1 cellular context compared by ENCODE assay signal in the genomic region with DNA sequence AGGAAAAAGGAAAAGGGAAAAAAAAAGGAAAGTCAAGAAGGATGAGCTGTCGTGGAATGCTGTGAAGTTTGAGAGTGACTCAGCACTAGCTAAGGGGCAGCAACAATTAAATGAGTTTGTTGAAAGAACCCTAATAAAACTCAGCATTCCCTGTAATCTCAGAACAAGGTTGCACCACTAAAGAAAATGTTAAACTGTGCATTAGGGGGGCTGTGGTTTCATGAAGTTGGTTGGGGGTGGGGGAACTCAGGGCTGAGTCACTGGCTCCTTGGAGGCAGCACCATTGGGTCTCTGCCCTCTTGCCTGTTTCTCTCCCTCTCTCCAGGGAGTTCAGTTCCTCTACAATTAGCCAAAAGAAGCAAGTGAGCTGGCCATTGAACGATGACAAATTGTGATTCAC.
TF ChIP-seq lines count a peak whose summit lies in the region.

No MANE protein-coding gene starts in this region.

TF ChIP-seq in HCT116, 20 proteins besides CTCF, POLR2A, EP300 and RAD21 (continued from another document):
- peak; percentile 89 for TF ChIP-seq TCF7L2 (IDR thresholded peaks at IDR 0.05; ENCODE audit: borderline replicate concordance, extremely low read depth, insufficient read depth, insufficient read length)
- TF ChIP-seq JUND (IDR thresholded peaks at IDR 0.05), result peak; percentile 95
- TF ChIP-seq ELF1 (IDR thresholded peaks at IDR 0.05; ENCODE audit: borderline replicate concordance, low read depth), result no peak
- TF ChIP-seq YY1 (IDR thresholded peaks at IDR 0.05; ENCODE audit: extremely low read depth, insufficient replicate concordance, low read depth, low read length), result no peak
- TF ChIP-seq POLR2AphosphoS5 (IDR thresholded peaks at IDR 0.05; ENCODE audit: low read depth, low read length), result peak; percentile 69
- TF ChIP-seq, protein P1, sequence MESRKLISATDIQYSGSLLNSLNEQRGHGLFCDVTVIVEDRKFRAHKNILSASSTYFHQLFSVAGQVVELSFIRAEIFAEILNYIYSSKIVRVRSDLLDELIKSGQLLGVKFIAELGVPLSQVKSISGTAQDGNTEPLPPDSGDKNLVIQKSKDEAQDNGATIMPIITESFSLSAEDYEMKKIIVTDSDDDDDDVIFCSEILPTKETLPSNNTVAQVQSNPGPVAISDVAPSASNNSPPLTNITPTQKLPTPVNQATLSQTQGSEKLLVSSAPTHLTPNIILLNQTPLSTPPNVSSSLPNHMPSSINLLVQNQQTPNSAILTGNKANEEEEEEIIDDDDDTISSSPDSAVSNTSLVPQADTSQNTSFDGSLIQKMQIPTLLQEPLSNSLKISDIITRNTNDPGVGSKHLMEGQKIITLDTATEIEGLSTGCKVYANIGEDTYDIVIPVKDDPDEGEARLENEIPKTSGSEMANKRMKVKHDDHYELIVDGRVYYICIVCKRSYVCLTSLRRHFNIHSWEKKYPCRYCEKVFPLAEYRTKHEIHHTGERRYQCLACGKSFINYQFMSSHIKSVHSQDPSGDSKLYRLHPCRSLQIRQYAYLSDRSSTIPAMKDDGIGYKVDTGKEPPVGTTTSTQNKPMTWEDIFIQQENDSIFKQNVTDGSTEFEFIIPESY (IDR thresholded peaks at IDR 0.05; ENCODE audit: extremely low read depth, insufficient replicate concordance, low read length), result peak; percentile 74
